In genomic region chr14:85310491-85311272, GRCh38 we compare ENCODE assay signal across 24 cellular contexts.
A peak's percentile ranks its signal among the peaks of the same experiment; 100 is the strongest.
DNase-seq lines count a peak whose midpoint lies in the region; TF ChIP-seq lines count a peak whose summit lies in the region.
"Had no signal": no experiment of that assay in that cellular context is flagged by ENCODE, and none has a peak within 500 bp of the region (broad histone marks: within the 10 kb centered on the region; RNA-seq: fewer than 3 reads in every experiment).

No MANE protein-coding gene starts in this region.

- H3K4me3 ChIP-seq in BLaER1 treated with 17β-estradiol and CSF1 and Interleukin-3, amounts not matched to agents 10 nM and 100 nM, result no peak overlapping the region
- H3K4me3 ChIP-seq in SK-N-MC (no peak overlapping the region; the same call in 1 of the 2 replicates), fibroblast of pulmonary artery (replicated peaks; ENCODE audit: low read depth, low read length) (no peak overlapping the region), MM.1S (ENCODE audit: low read length) (no peak overlapping the region)
- H3K4me3 ChIP-seq: GM12878, K562, PC-9, SJSA1 had no signal

- no peaks in the 10 kb centered on the region for H3K79me2 ChIP-seq in MM.1S (ENCODE audit: low read length)

- peak overlapping the region; percentile 0 to 56 (median 39); a peak in 15 of 22 replicates for H3K4me2 ChIP-seq in BLaER1 treated with 17β-estradiol and CSF1 and Interleukin-3, amounts not matched to agents 10 nM and 100 nM
- H3K4me2 ChIP-seq in MM.1S (ENCODE audit: low read depth, low read length), result no peak overlapping the region
- H3K4me2 ChIP-seq: PC-9 had no signal

- no peak overlapping the region for H3K27ac ChIP-seq in BLaER1 treated with 17β-estradiol and CSF1 and Interleukin-3, amounts not matched to agents 10 nM and 100 nM
- H3K27ac ChIP-seq in SK-N-MC (peak overlapping the region; percentile 28; the same call in 1 of the 2 replicates), MM.1S (ENCODE audit: low read length) (no peak overlapping the region)
- H3K27ac ChIP-seq: PC-9, SJSA1 had no signal

- no peak overlapping the region for H3K9ac ChIP-seq in BLaER1 treated with 17β-estradiol and CSF1 and Interleukin-3, amounts not matched to agents 10 nM and 100 nM
- H3K9ac ChIP-seq in SK-N-MC (ENCODE audit: insufficient read length) (no peak overlapping the region), MM.1S (ENCODE audit: low read length) (no peak overlapping the region)

- H4K20me1 ChIP-seq in BLaER1 treated with 17β-estradiol and CSF1 and Interleukin-3, amounts not matched to agents 10 nM and 100 nM, result no peaks in the 10 kb centered on the region
- H4K20me1 ChIP-seq in MM.1S (ENCODE audit: insufficient read depth, low read length), result no peaks in the 10 kb centered on the region

- no peaks in the 10 kb centered on the region for H3K36me3 Mint-ChIP-seq in nephron progenitor cell (ENCODE audit: low read depth)
- H3K36me3 Mint-ChIP-seq: CD4-positive, alpha-beta memory T cell had no signal

- H3K4me1 Mint-ChIP-seq in nephron progenitor cell, result peaks cover 22% of the 10 kb centered on the region

- no peaks in the 10 kb centered on the region for H3K27me3 Mint-ChIP-seq in nephron progenitor cell (ENCODE audit: low read depth, poor library complexity)
- H3K27me3 Mint-ChIP-seq: CD4-positive, alpha-beta memory T cell had no signal

- no peaks in the 10 kb centered on the region for H3K36me3 ChIP-seq in BLaER1 treated with 17β-estradiol and CSF1 and Interleukin-3, amounts not matched to agents 10 nM and 100 nM
- H3K36me3 ChIP-seq in SK-N-MC (ENCODE audit: insufficient read depth, low read length) (no peaks in the 10 kb centered on the region), MM.1S (replicated peaks; ENCODE audit: insufficient read depth, low read length) (no peaks in the 10 kb centered on the region)
- H3K36me3 ChIP-seq: SJSA1 had no signal

- H3K9me2 ChIP-seq in MM.1S (replicated peaks; ENCODE audit: insufficient read depth, low read length), result no peaks in the 10 kb centered on the region

- H3K27me3 ChIP-seq in BLaER1 treated with 17β-estradiol and CSF1 and Interleukin-3, amounts not matched to agents 10 nM and 100 nM, result no peaks in the 10 kb centered on the region
- H3K27me3 ChIP-seq in MM.1S (replicated peaks; ENCODE audit: insufficient read depth, low read length), result no peaks in the 10 kb centered on the region
- H3K27me3 ChIP-seq: SJSA1 had no signal

- peak overlapping the region; percentile 3 for H3K27ac Mint-ChIP-seq in nephron progenitor cell

- no peak overlapping the region for H3K4me3 Mint-ChIP-seq in nephron progenitor cell
- H3K4me3 Mint-ChIP-seq: CD4-positive, alpha-beta memory T cell had no signal

- H3K9me3 Mint-ChIP-seq in nephron progenitor cell, result no peaks in the 10 kb centered on the region

- TF ChIP-seq CTCF in fibroblast of pulmonary artery (IDR thresholded peaks at IDR 0.05; ENCODE audit: low read length, missing control alignments) (no peak), nephron progenitor cell (IDR thresholded peaks at IDR 0.05) (no peak), MM.1S (IDR thresholded peaks at IDR 0.05; ENCODE audit: low read length) (no peak)

- H3K4me1 ChIP-seq in BLaER1 treated with 17β-estradiol and CSF1 and Interleukin-3, amounts not matched to agents 10 nM and 100 nM, result peaks cover 0 to 14% (median 11%) of the 10 kb centered on the region in 10 experiments; a peak in 15 of 20 replicates
- H3K4me1 ChIP-seq in MM.1S (ENCODE audit: low read length), result no peaks in the 10 kb centered on the region
- H3K4me1 ChIP-seq: Caco-2 had no signal

- DNase-seq in SK-N-MC (ENCODE audit: low read depth, low spot score) (no peak), fibroblast of pulmonary artery (ENCODE audit: low read depth) (peak; percentile 11), nephron progenitor cell (no peak), hepatic stellate cell (ENCODE audit: low spot score) (no peak), dedifferentiated amniotic fluid mesenchymal stem cell (ENCODE audit: extremely low spot score) (no peak), MM.1S (no peak)
- DNase-seq: C1 segment of cervical spinal cord; Caco-2; CD4-positive, alpha-beta memory T cell; GDM1; MV-4-11; NCI-H1105 treated with DMSO at 0.1 percent for 48 hours; NCI-H146; NCI-H1930; NCI-H446 treated with DMSO at 0.1 percent for 48 hours; NCI-H526; NCI-H82; PC-9; Right ventricle myocardium superior; RPMI8226 had no signal

- no peaks in the 10 kb centered on the region for H3F3A ChIP-seq in MM.1S (ENCODE audit: insufficient read depth, low read length)

- H2AFZ ChIP-seq in MM.1S (ENCODE audit: low read length), result no peak overlapping the region
- H2AFZ ChIP-seq: PC-9 had no signal

- no peaks in the 10 kb centered on the region for H3K9me3 ChIP-seq in BLaER1 treated with 17β-estradiol and CSF1 and Interleukin-3, amounts not matched to agents 10 nM and 100 nM (replicated peaks in 1 of 11)
- H3K9me3 ChIP-seq in SK-N-MC (ENCODE audit: low read depth, low read length) (no peaks in the 10 kb centered on the region), MM.1S (replicated peaks; ENCODE audit: insufficient read depth, low read length) (no peaks in the 10 kb centered on the region)
- H3K9me3 ChIP-seq: Caco-2, SJSA1 had no signal
